12 cellular contexts compared by ENCODE assay signal in the genomic region with DNA sequence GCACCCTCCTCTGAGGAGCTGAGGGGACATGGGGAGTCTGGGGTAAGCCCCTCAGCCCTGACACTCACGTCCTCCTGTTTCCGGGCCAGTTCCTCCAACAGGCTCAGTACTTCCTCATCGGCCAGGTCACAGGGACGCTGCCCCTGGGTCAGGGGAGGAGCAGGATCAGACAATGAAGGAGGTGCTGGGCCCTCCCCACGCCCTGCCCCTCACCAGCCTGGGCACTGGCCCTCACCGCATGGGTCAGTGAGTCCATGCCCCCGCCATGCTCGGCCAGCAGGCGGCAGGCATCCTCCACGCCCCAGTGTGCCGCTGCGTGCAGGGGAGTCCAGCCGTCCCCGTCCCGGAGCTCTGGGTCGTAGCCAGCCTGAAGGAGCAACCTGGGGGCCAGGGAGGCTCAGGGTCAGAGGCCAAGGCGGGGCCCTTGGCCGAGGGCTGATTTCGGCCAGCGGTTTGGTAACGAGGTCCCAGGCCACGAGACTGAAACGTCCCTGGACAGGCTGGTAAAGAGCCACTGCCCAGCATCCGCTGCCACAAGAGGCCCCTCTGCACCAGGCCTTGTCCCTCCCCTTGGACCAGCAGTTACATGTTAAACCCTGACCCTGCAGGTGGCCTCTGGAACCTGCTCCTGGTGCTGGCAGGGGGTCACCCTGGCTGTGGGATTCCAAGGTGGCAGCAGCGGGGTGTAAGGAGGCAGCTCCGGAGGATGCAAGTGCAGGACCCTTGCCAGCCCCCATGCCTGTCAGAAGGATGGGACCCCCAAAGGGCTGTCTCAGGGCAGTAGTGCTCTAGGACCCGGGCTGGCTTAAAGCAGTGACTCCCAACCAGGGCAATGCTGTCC. TPM values are rescaled to one million over a fixed set of nuclear protein-coding genes. Genes with fewer than 3 reads are reported as not detected.
DNase-seq lines count a peak whose midpoint lies in the region; ATAC-seq, FAIRE-seq and TF ChIP-seq lines count a peak whose summit lies in the region.
"Had no signal": no experiment of that assay in that cellular context is flagged by ENCODE, and none has a peak within 500 bp of the region (broad histone marks: within the 10 kb centered on the region; RNA-seq: fewer than 3 reads in every experiment).

No MANE protein-coding gene starts in this region.

- POLR2A ChIA-PET in A549 (lab: Yijun Ruan, JAX): no interaction called here
- POLR2A ChIA-PET in HEK293 (lab: Yijun Ruan, JAX): no interaction called here

- no peaks in the 10 kb centered on the region for H3K4me1 ChIP-seq in A549
- no peaks in the 10 kb centered on the region for H3K4me1 ChIP-seq in HEK293 (ENCODE audit: control insufficient read depth, insufficient read depth, low read length)

- TF ChIP-seq RAD21 in A549 (conservative IDR thresholded peaks at IDR 0.05 in 1 of 2, IDR thresholded peaks at IDR 0.05 in 1 of 2): no peak; a peak in 1 of 5 replicates

- 88% methylated on average over 20 of the region's 27 CpGs for WGBS in A549 (ENCODE audit: missing lambda C conversion rate)

- peak; percentile 14 to 65; a peak in 3 of 6 replicates for ATAC-seq in A549
- peak; percentile 33 for ATAC-seq in left lobe of liver
- ATAC-seq in GM18502 (IDR thresholded peaks at IDR 0.05; ENCODE audit: poor library complexity, unreplicated experiment): no peak

- no peak for TF ChIP-seq POLR2A in A549 (IDR thresholded peaks at IDR 0.05; ENCODE audit: low read length)

- peaks cover 15 to 53% of the 10 kb centered on the region in 2 experiments; a peak in 2 of 3 replicates for H3K36me3 ChIP-seq in HEK293 (ENCODE audit: control insufficient read depth in 2 of 2, insufficient read depth in 1 of 2, low read length in 2 of 2)

- no peak for TF ChIP-seq EP300 in A549 (IDR thresholded peaks at IDR 0.05)

- CTCF ChIA-PET in A549 (lab: Yijun Ruan, JAX): interaction anchor here (0.6 to 10.2 kb wide), 7 partner anchors 9 to 600 kb away, joined by 3 to 110 read pairs (median 3); no protein-coding TSS in a partner anchor
- CTCF ChIA-PET in HEK293 (lab: Yijun Ruan, JAX): interaction anchor here (0.5 to 5.7 kb wide), 4 partner anchors 10 to 67 kb away, joined by 3 to 35 read pairs (median 4); no protein-coding TSS in a partner anchor

- DNase-seq in A549 (ENCODE audit: low read depth in 1 of 2, low spot score in 1 of 2): no peak
- no peak for DNase-seq in cardiac fibroblast (ENCODE audit: low read depth in 2 of 2)
- DNase-seq in left lobe of liver (ENCODE audit: low spot score): no peak
- no peak for DNase-seq in midbrain (lab: John Stamatoyannopoulos, UW)
- DNase-seq in T1000 (lab: John Stamatoyannopoulos, UW): no peak
- no peak for DNase-seq in NCI-H2227 (lab: John Stamatoyannopoulos, UW; ENCODE audit: unreplicated experiment)
- DNase-seq: KBM-7, NCI-H1417, NCI-H524 treated with DMSO at 0.1 percent for 48 hours, SHP77 had no signal

- H3K27ac ChIP-seq in A549: no peak overlapping the region
- no peak overlapping the region for H3K27ac ChIP-seq in HEK293 (ENCODE audit: extremely low read depth, low read depth, low read length)

- no peak overlapping the region for H3K4me3 ChIP-seq in A549
- no peak overlapping the region for H3K4me3 ChIP-seq in HEK293 (ENCODE audit: low read depth, low read length)
- H3K4me3 ChIP-seq in cardiac fibroblast (replicated peaks in 1 of 2; ENCODE audit: low read depth in 2 of 2, low read length in 2 of 2): no peak overlapping the region

- TF ChIP-seq CTCF in A549 (IDR thresholded peaks at IDR 0.05): peak; percentile 9; the same call in 1 of the 3 replicates
- no peak for TF ChIP-seq CTCF in HEK293 (tag by site-specific recombination; IDR thresholded peaks at IDR 0.05)
- TF ChIP-seq CTCF in cardiac fibroblast (IDR thresholded peaks at IDR 0.05; ENCODE audit: low read depth, low read length): peak; percentile 9

- H3K4me2 ChIP-seq in A549: no peak overlapping the region

- no peak for FAIRE-seq in A549 (lab: Jason Lieb, UNC)

- H3K9me3 ChIP-seq in A549: peaks cover 10% of the 10 kb centered on the region
- H3K9me3 ChIP-seq in HEK293 (ENCODE audit: control insufficient read depth, insufficient read depth, low read depth, low read length): no peaks in the 10 kb centered on the region

TF ChIP-seq in A549, 52 proteins besides CTCF, POLR2A, EP300 and RAD21 (continues in another document):
- TF ChIP-seq HMGXB4 (CRISPR knock-in tag; IDR thresholded peaks at IDR 0.05; ENCODE audit: borderline replicate concordance): no peak
- no peak for TF ChIP-seq FOXS1 (CRISPR knock-in tag; IDR thresholded peaks at IDR 0.05)
- TF ChIP-seq ZC3H11A (IDR thresholded peaks at IDR 0.05): no peak
- TF ChIP-seq RNF2 (IDR thresholded peaks at IDR 0.05; ENCODE audit: borderline replicate concordance, low read depth): no peak
- TF ChIP-seq BHLHE40 (IDR thresholded peaks at IDR 0.05; ENCODE audit: low read depth, low read length): no peak
- TF ChIP-seq HOXB5 (CRISPR knock-in tag; IDR thresholded peaks at IDR 0.05): no peak

TF ChIP-seq in HEK293, 187 proteins besides CTCF, POLR2A, EP300 and RAD21:
- no peak for TF ChIP-seq ZBTB48 (tag by site-specific recombination; IDR thresholded peaks at IDR 0.05)
- peak; percentile 80 for TF ChIP-seq ZIC2 (tag by site-specific recombination; IDR thresholded peaks at IDR 0.05)
- no peak for TF ChIP-seq YY1 (tag by site-specific recombination; IDR thresholded peaks at IDR 0.05)
- TF ChIP-seq ZNF837 (tag by site-specific recombination; IDR thresholded peaks at IDR 0.05): no peak
- TF ChIP-seq SCRT2 (tag by site-specific recombination; IDR thresholded peaks at IDR 0.05): no peak
- TF ChIP-seq SP2 (tag by site-specific recombination; IDR thresholded peaks at IDR 0.05): no peak
- no peak for TF ChIP-seq ATF2 (tag by site-specific recombination; IDR thresholded peaks at IDR 0.05; ENCODE audit: low read depth)
- TF ChIP-seq, protein P1, sequence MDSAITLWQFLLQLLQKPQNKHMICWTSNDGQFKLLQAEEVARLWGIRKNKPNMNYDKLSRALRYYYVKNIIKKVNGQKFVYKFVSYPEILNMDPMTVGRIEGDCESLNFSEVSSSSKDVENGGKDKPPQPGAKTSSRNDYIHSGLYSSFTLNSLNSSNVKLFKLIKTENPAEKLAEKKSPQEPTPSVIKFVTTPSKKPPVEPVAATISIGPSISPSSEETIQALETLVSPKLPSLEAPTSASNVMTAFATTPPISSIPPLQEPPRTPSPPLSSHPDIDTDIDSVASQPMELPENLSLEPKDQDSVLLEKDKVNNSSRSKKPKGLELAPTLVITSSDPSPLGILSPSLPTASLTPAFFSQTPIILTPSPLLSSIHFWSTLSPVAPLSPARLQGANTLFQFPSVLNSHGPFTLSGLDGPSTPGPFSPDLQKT (IDR thresholded peaks at IDR 0.05; ENCODE audit: borderline replicate concordance, low read depth, low read length): no peak
- TF ChIP-seq ZNF626 (tag by site-specific recombination; IDR thresholded peaks at IDR 0.05): no peak
TF ChIP-seq in HEK293: peak in this region for 1.

RNA-seq across cellular contexts. Expression of gene PPP1R12C, which starts 18.5 kb away (rescaled TPM):
- polyA plus RNA-seq in A549 (2011; rRNA removed): 18.0 and 22.0 TPM in 2 replicates
- polyA plus RNA-seq in A549 (2012; cell fraction: cytosol; rRNA removed): 64.3 and 73.9 TPM in 2 replicates
- 423 and 463 TPM in 2 replicates for polyA plus RNA-seq in A549 (2012; cell fraction: nucleus; rRNA removed)
- polyA plus RNA-seq in A549 (2017; fragmentation: RNase III; extraction: RNeasy Plus Mini Kit Qiagen cat#74134 plus additional on column Dnase treatment): 62.1 to 70.3 TPM (median 70.2 TPM) in 3 replicates
- 19.0 and 20.4 TPM in 2 replicates for polyA minus RNA-seq in A549 (2011; rRNA and poly(A)+ RNA removed)
- total RNA-seq in left lobe of liver: 46.5 TPM

RNA-seq across cellular contexts. Expression of gene EPS8L1, which starts 23.3 kb away (rescaled TPM):
- polyA plus RNA-seq in A549 (2011; rRNA removed) (3.8 and 5.3 TPM in 2 replicates), A549 (2017; fragmentation: RNase III; extraction: RNeasy Plus Mini Kit Qiagen cat#74134 plus additional on column Dnase treatment) (3.5 to 3.8 TPM (median 3.7 TPM) in 3 replicates)
- polyA plus RNA-seq in A549 (2012; cell fraction: cytosol; rRNA removed): 4.5 and 6.0 TPM in 2 replicates
- 12.4 and 13.7 TPM in 2 replicates for polyA plus RNA-seq in A549 (2012; cell fraction: nucleus; rRNA removed)
- polyA minus RNA-seq in A549 (2011; rRNA and poly(A)+ RNA removed): 2.4 and 3.8 TPM in 2 replicates
- 0.53 TPM for total RNA-seq in left lobe of liver

RNA-seq across cellular contexts. Expression of gene RDH13, which starts 36.0 kb away (rescaled TPM):
- polyA plus RNA-seq in A549 (2011; rRNA removed) (10.6 and 10.7 TPM in 2 replicates), A549 (2017; fragmentation: RNase III; extraction: RNeasy Plus Mini Kit Qiagen cat#74134 plus additional on column Dnase treatment) (11.3 to 13.0 TPM (median 12.8 TPM) in 3 replicates)
- polyA plus RNA-seq in A549 (2012; cell fraction: cytosol; rRNA removed): 14.8 and 17.3 TPM in 2 replicates
- polyA plus RNA-seq in A549 (2012; cell fraction: nucleus; rRNA removed): 30.0 and 32.8 TPM in 2 replicates
- 22.1 and 29.9 TPM in 2 replicates for polyA minus RNA-seq in A549 (2011; rRNA and poly(A)+ RNA removed)
- total RNA-seq in left lobe of liver: 9.7 TPM

RNA-seq across cellular contexts. Expression of gene TNNT1, which starts 50.1 kb away (rescaled TPM):
- 73.0 and 140 TPM in 2 replicates for polyA plus RNA-seq in A549 (2011; rRNA removed)
- polyA plus RNA-seq in A549 (2012; cell fraction: cytosol; rRNA removed): 109 and 136 TPM in 2 replicates
- 47.2 and 53.6 TPM in 2 replicates for polyA plus RNA-seq in A549 (2012; cell fraction: nucleus; rRNA removed)
- polyA plus RNA-seq in A549 (2017; fragmentation: RNase III; extraction: RNeasy Plus Mini Kit Qiagen cat#74134 plus additional on column Dnase treatment): 118 to 155 TPM (median 155 TPM) in 3 replicates
- polyA minus RNA-seq in A549 (2011; rRNA and poly(A)+ RNA removed): 18.7 and 22.6 TPM in 2 replicates
- 0.18 TPM for total RNA-seq in left lobe of liver

RNA-seq across cellular contexts. Expression of gene TNNI3, which starts 58.6 kb away (rescaled TPM):
- polyA plus RNA-seq in A549 (2011; rRNA removed) (4.0 and 7.8 TPM in 2 replicates), A549 (2017; fragmentation: RNase III; extraction: RNeasy Plus Mini Kit Qiagen cat#74134 plus additional on column Dnase treatment) (6.2 to 7.2 TPM (median 6.5 TPM) in 3 replicates)
- polyA plus RNA-seq in A549 (2012; cell fraction: cytosol; rRNA removed): 9.2 and 10.6 TPM in 2 replicates
- 6.0 and 6.9 TPM in 2 replicates for polyA plus RNA-seq in A549 (2012; cell fraction: nucleus; rRNA removed)
- polyA minus RNA-seq in A549 (2011; rRNA and poly(A)+ RNA removed): 0.63 and 1.4 TPM in 2 replicates
- not detected for total RNA-seq in left lobe of liver

Comparison
In these comparisons a context has a peak if more than half of its experiments do, and no peak if none do; other contexts are left out.
1. Of the 5 proteins assayed by ChIP-seq in both HEK293 and A549: peak only in HEK293: none; only in A549: CTCF; in both: none; in neither: 4.